In the genomic region with DNA sequence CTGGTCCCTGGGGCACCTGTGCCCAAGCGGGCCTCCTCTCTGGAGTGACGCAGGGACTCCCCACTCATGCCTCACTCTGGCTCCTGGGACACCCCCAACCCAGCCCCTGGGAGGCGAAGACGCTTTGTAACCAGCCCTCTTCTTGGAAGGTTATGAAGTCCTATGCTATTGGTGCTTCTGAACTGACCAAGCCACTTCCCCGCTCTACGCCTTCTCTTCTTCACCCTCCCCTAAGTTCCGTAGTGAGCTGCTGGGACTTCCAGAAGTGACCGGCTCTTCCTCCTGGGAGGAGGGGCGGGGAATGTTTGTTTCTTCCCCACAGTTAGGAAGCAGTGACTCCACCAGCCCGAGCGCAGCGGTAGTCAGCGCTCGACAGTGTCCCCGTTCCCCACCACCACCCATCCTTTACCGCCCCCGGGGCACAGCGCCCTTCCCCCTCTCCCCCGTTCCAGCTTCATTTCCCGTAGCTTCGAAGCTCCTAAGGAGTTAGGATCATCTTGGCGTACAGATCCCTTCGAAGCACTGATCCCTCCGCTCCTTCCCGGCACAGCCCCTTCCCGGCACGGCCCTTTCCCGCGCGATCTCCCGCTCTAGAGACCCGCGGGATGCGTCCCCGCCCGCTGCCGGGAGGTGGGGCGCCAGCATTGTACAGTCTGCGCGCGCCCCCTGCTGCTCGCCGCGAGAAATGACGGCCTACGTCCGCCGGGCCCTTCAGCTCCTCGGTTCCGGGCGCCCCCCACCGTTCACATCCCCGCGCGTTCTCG, we compare ENCODE assay signal across 8 cellular contexts. TPM values are rescaled to one million over a fixed set of nuclear protein-coding genes. Genes with fewer than 3 reads are reported as not detected.
DNase-seq lines count a peak whose midpoint lies in the region; ATAC-seq and TF ChIP-seq lines count a peak whose summit lies in the region.

No MANE protein-coding gene starts in this region.

- DNase-seq in NCI-H1092 treated with DMSO at 0.1 percent for 48 hours (lab: John Stamatoyannopoulos, UW), result peak; percentile 70
- DNase-seq in SW 1271 (lab: John Stamatoyannopoulos, UW), result peak; percentile 30 to 80
- DNase-seq in activated naive CD8-positive, alpha-beta T cell treated with anti-CD3 and anti-CD28 coated beads, Interleukin-2, amount 50 U/mL, for 24 hours, result peak; percentile 94
- DNase-seq in heart right ventricle, result peak; percentile 92
- peak; percentile 98 for DNase-seq in posterior vena cava (ENCODE audit: low spot score)
- peak; percentile 91 to 99 for DNase-seq in upper lobe of left lung

- H3K27me3 ChIP-seq in heart right ventricle (peaks cover 0 to 61% (median 27%) of the 10 kb centered on the region in 7 donors), upper lobe of left lung (peaks cover 0 to 17% (median 5%) of the 10 kb centered on the region in 4 donors)

- no peaks in the 10 kb centered on the region for H3K36me3 Mint-ChIP-seq in activated naive CD8-positive, alpha-beta T cell treated with anti-CD3 and anti-CD28 coated beads, Interleukin-2, amount 50 U/mL, for 24 hours (ENCODE audit: low read depth)

- H3K27me3 Mint-ChIP-seq in activated naive CD8-positive, alpha-beta T cell treated with anti-CD3 and anti-CD28 coated beads, Interleukin-2, amount 50 U/mL, for 24 hours, result peaks cover 44% of the 10 kb centered on the region

- intact Hi-C loops in heart right ventricle (cut with DNase I), result loop anchor here in 7 of 10 donors (1.0 to 10.0 kb wide), 8 partner anchors 35 to 402 kb away; a partner anchor contains a TSS
- intact Hi-C loops in posterior vena cava (cut with DNase I), result no loop called here

- TF ChIP-seq POLR2A in upper lobe of left lung (IDR thresholded peaks at IDR 0.05), result peak in 1 of 4 donors; percentile 36

- ATAC-seq in HG02642 (IDR thresholded peaks at IDR 0.05; ENCODE audit: poor library complexity, unreplicated experiment) (peak; percentile 91), heart right ventricle (peak; percentile 92 to 96 (median 94)), upper lobe of left lung (ENCODE audit: low FRiP score in 2 of 2) (peak; percentile 97)
- ATAC-seq in activated naive CD8-positive, alpha-beta T cell treated with anti-CD3 and anti-CD28 coated beads, Interleukin-2, amount 50 U/mL, for 24 hours, result peak; percentile 78

- H3K4me1 Mint-ChIP-seq in activated naive CD8-positive, alpha-beta T cell treated with anti-CD3 and anti-CD28 coated beads, Interleukin-2, amount 50 U/mL, for 24 hours, result peaks cover 24% of the 10 kb centered on the region

- H3K36me3 ChIP-seq in heart right ventricle (no peaks in the 10 kb centered on the region), upper lobe of left lung (no peaks in the 10 kb centered on the region)

- no peaks in the 10 kb centered on the region for H3K9me3 ChIP-seq in heart right ventricle
- H3K9me3 ChIP-seq in upper lobe of left lung, result no peaks in the 10 kb centered on the region

- TF ChIP-seq CTCF in GM12872 (IDR thresholded peaks at IDR 0.05; ENCODE audit: insufficient read depth, low read depth, low read length) (peak; percentile 85), heart right ventricle (IDR thresholded peaks at IDR 0.05) (peak; percentile 97 to 99 (median 98)), upper lobe of left lung (IDR thresholded peaks at IDR 0.05) (peak; percentile 97 to 100 (median 99))

- H3K27ac ChIP-seq in heart right ventricle (peak overlapping the region in 9 of 10 donors; percentile 71 to 89 (median 80)), upper lobe of left lung (peak overlapping the region; percentile 75 to 86 (median 82))

- H3K27ac Mint-ChIP-seq in activated naive CD8-positive, alpha-beta T cell treated with anti-CD3 and anti-CD28 coated beads, Interleukin-2, amount 50 U/mL, for 24 hours, result no peak overlapping the region

- peak in 1 of 4 donors; percentile 17 for TF ChIP-seq EP300 in upper lobe of left lung (IDR thresholded peaks at IDR 0.05)

- peak overlapping the region; percentile 76 for H3K4me3 Mint-ChIP-seq in activated naive CD8-positive, alpha-beta T cell treated with anti-CD3 and anti-CD28 coated beads, Interleukin-2, amount 50 U/mL, for 24 hours

- H3K9me3 Mint-ChIP-seq in activated naive CD8-positive, alpha-beta T cell treated with anti-CD3 and anti-CD28 coated beads, Interleukin-2, amount 50 U/mL, for 24 hours, result no peaks in the 10 kb centered on the region

- H3K4me1 ChIP-seq in heart right ventricle (peaks cover 4 to 31% (median 25%) of the 10 kb centered on the region in 9 donors), upper lobe of left lung (peaks cover 24 to 28% (median 27%) of the 10 kb centered on the region in 4 donors)

- peak overlapping the region; percentile 26 to 75 (median 60) for H3K4me3 ChIP-seq in heart right ventricle
- peak overlapping the region; percentile 40 to 75 (median 57) for H3K4me3 ChIP-seq in upper lobe of left lung

- WGBS in heart right ventricle, 2 donors, result 1% methylated on average over 56 of the region's 56 CpGs
- WGBS in upper lobe of left lung, 2 donors, result 1% methylated on average over 21 to 55 of the region's 56 CpGs

RNA-seq across cellular contexts. Expression of a gene that starts 25.3 kb away (rescaled TPM):
- total RNA-seq in heart right ventricle (not detected), posterior vena cava (not detected), upper lobe of left lung (under 1 TPM in 3 of 6 donors, not detected in 3; 0.09 to 0.15 (median 0.10) TPM)
- polyA plus RNA-seq in heart right ventricle, result not detected

RNA-seq across cellular contexts. Expression of a gene that starts 37.0 kb away (rescaled TPM):
- total RNA-seq in heart right ventricle (10 to 100 TPM; 13.3 to 22.7 (median 17.5) TPM), posterior vena cava (10 to 100 TPM; 17.1 to 20.8 TPM), upper lobe of left lung (10 to 100 TPM; 18.1 to 58.8 (median 21.2) TPM)
- polyA plus RNA-seq in heart right ventricle, result 10 to 100 TPM; 17.0 to 17.9 TPM

RNA-seq across cellular contexts. Expression of a gene that starts 56.0 kb away (rescaled TPM):
- total RNA-seq in heart right ventricle, result 10 to 100 TPM; 61.2 to 96.5 (median 76.6) TPM
- 100 to 1,000 TPM; 109 to 221 TPM for polyA plus RNA-seq in heart right ventricle
- 10 to 100 TPM; 16.8 to 23.5 TPM for total RNA-seq in posterior vena cava
- 10 to 100 TPM in 5 of 6 donors, 1 to 10 TPM in 1; 6.7 to 21.6 (median 16.3) TPM for total RNA-seq in upper lobe of left lung

RNA-seq across cellular contexts. Expression of a gene that starts 57.0 kb away (rescaled TPM):
- total RNA-seq in heart right ventricle, result 100 to 1,000 TPM; 162 to 213 (median 177) TPM
- 100 to 1,000 TPM; 209 to 332 TPM for polyA plus RNA-seq in heart right ventricle
- 100 to 1,000 TPM; 190 to 234 TPM for total RNA-seq in posterior vena cava
- total RNA-seq in upper lobe of left lung, result 100 to 1,000 TPM in 5 of 6 donors, 10 to 100 TPM in 1; 70.2 to 183 (median 129) TPM

Comparison
In these comparisons a context has a peak if more than half of its experiments do, and no peak if none do; other contexts are left out.
1. Peak in every context shown above with its lines: DNase-seq, ATAC-seq, H3K4me3 ChIP-seq and H3K27ac ChIP-seq.
2. intact Hi-C loops: an anchor here in heart right ventricle (1.0 to 10.0 kb wide); none called in posterior vena cava.